ENCODE assay signal across 1 cellular context in genomic region chr18:23470620-23471387, GRCh38.
TF ChIP-seq lines count a peak whose summit lies in the region.

No MANE protein-coding gene starts in this region.

TF ChIP-seq in HepG2, 621 proteins besides CTCF, POLR2A, EP300 and RAD21:
- TF ChIP-seq ATF7 (IDR thresholded peaks at IDR 0.05): peak; percentile 89
- no peak for TF ChIP-seq ATF7 (CRISPR knock-in tag; IDR thresholded peaks at IDR 0.05)
- no peak for TF ChIP-seq RFXAP (CRISPR knock-in tag; IDR thresholded peaks at IDR 0.05; ENCODE audit: borderline replicate concordance)
- TF ChIP-seq NR1H2 (CRISPR knock-in tag; IDR thresholded peaks at IDR 0.05; ENCODE audit: borderline replicate concordance, low read depth): no peak
- TF ChIP-seq CREB1 (IDR thresholded peaks at IDR 0.05): peak; percentile 33; the same call in 1 of the 2 replicates
- TF ChIP-seq CREB1 (CRISPR knock-in tag; IDR thresholded peaks at IDR 0.05): no peak
